ENCODE assay signal across 8 cellular contexts in the genomic region with DNA sequence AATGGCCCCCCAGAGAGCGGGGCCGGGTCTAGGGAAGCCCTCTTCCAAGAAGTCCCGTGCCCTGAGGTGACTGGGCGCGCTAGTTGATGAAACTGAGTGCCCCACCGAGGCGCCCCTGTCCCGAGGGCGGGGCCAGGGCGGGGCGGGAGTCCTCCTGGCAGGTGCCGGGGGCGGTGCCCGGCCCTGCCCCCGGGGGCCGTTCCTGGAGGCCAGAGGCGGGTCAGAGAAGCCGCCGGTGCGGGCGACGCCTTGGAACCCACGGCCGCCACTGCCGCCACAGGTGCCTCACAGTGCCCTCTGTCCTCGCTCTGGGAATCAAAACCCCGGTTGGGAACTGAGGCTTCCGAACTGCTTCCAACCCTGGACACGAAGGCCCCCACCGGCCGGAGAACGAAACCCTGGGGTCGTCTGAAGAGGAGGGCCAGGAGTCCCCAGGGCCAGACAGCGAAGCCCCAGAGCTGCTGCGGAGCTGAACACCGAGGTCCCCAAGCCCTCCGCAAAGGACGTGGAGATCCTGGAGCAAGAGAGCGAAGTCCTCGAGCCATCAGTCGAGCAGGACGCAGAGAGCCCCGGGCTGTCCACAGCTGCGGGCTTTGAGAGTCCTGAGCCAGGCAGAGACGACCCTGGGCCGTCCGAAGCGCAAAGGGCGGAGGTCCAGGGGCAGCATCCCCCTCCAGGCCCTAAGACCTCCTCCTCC. TPM values are rescaled to one million over a fixed set of nuclear protein-coding genes. Genes with fewer than 3 reads are reported as not detected.
DNase-seq lines count a peak whose midpoint lies in the region; ATAC-seq and TF ChIP-seq lines count a peak whose summit lies in the region.

A gene (plus strand): TSS at position 252 of the 697 bp plus-strand sequence. CDS start 524 bp downstream, outside the sequence.

- H3K4me3 ChIP-seq in MM.1S (ENCODE audit: low read length): peak within 1 kb of the TSS; percentile 90
- H3K4me3 ChIP-seq in fibroblast of the aortic adventitia (ENCODE audit: low read depth, low read length): peak within 1 kb of the TSS; percentile 80

- H3K9ac ChIP-seq in MM.1S (ENCODE audit: low read length): peak within 1 kb of the TSS; percentile 79

- H4K20me1 ChIP-seq in MM.1S (ENCODE audit: insufficient read depth, low read length): no peaks in the 10 kb centered on the region

- peak within 1 kb of the TSS; percentile 99 for H2AFZ ChIP-seq in MM.1S (ENCODE audit: low read length)

- peak within 1 kb of the TSS; percentile 69; the same call in 1 of the 2 replicates for H3K27ac ChIP-seq in MM.1S (ENCODE audit: low read length)

- peak; percentile 5 to 18 for DNase-seq in NOMO-1 (lab: John Stamatoyannopoulos, UW; ENCODE audit: unreplicated experiment in 2 of 2)
- DNase-seq in NOMO-1 treated with DMSO at 0.1 percent for 48 hours (lab: John Stamatoyannopoulos, UW; ENCODE audit: unreplicated experiment): no peak
- peak; percentile 67 for DNase-seq in MM.1S
- DNase-seq in activated CD8-positive, alpha-beta memory T cell treated with anti-CD3 and anti-CD28 coated beads, Interleukin-2, amount 50 U/mL, for 48 hours: peak; percentile 78
- peak; percentile 22 for DNase-seq in fibroblast of the aortic adventitia (ENCODE audit: low read depth)
- DNase-seq in omental fat pad (ENCODE audit: low spot score): no peak
- no peak for DNase-seq in activated CD4-positive, CD25-positive, alpha-beta regulatory T cell (lab: John Stamatoyannopoulos, UW)
- DNase-seq in NCI-H524 treated with DMSO at 0.1 percent for 48 hours (lab: John Stamatoyannopoulos, UW): no peak

- peaks cover 22% of the 10 kb centered on the region for H3F3A ChIP-seq in MM.1S (ENCODE audit: insufficient read depth, low read length)

- no peaks in the 10 kb centered on the region for H3K9me2 ChIP-seq in MM.1S (replicated peaks; ENCODE audit: insufficient read depth, low read length)

- no peaks in the 10 kb centered on the region for H3K27me3 ChIP-seq in MM.1S (replicated peaks; ENCODE audit: insufficient read depth, low read length)

- no peaks in the 10 kb centered on the region for H3K36me3 ChIP-seq in MM.1S (replicated peaks; ENCODE audit: insufficient read depth, low read length)

- H3K79me2 ChIP-seq in MM.1S (ENCODE audit: low read length): peaks cover 7% of the 10 kb centered on the region; the same call in 1 of the 2 replicates

- no peaks in the 10 kb centered on the region for H3K9me3 ChIP-seq in MM.1S (replicated peaks; ENCODE audit: insufficient read depth, low read length)

- TF ChIP-seq CTCF in MM.1S (IDR thresholded peaks at IDR 0.05; ENCODE audit: low read length): no peak
- TF ChIP-seq CTCF in fibroblast of the aortic adventitia (IDR thresholded peaks at IDR 0.05; ENCODE audit: insufficient read depth, low read length): peak; percentile 18
- TF ChIP-seq CTCF in omental fat pad (IDR thresholded peaks at IDR 0.05): no peak

- ATAC-seq in omental fat pad (ENCODE audit: low FRiP score): peak; percentile 24

- H3K4me1 ChIP-seq in MM.1S (ENCODE audit: low read length): peaks cover 3% of the 10 kb centered on the region

- H3K4me2 ChIP-seq in MM.1S (ENCODE audit: low read depth, low read length): peak within 1 kb of the TSS; percentile 100

RNA-seq across cellular contexts. Expression of the gene that starts here (rescaled TPM):
- total RNA-seq in fibroblast of the aortic adventitia (ENCODE audit: low replicate concordance): 0.72 TPM in 1 of 2 replicates, not detected in the other
- 1 to 10 TPM in 3 of 4 donors, not detected in 1; 1.6 to 3.0 (median 2.8) TPM for total RNA-seq in omental fat pad

Comparison
In these comparisons a context has a peak if more than half of its experiments do, and no peak if none do; other contexts are left out.
1. DNase-seq: peak in NOMO-1 (2 of 2), MM.1S (single experiment) and activated CD8-positive, alpha-beta memory T cell treated with anti-CD3 and anti-CD28 coated beads, Interleukin-2, amount 50 U/mL, for 48 hours (single experiment); none in NOMO-1 treated with DMSO at 0.1 percent for 48 hours (single experiment), omental fat pad (single experiment), activated CD4-positive, CD25-positive, alpha-beta regulatory T cell (0 of 4) and NCI-H524 treated with DMSO at 0.1 percent for 48 hours (single experiment).
2. Peak in DNase-seq and H3K4me3 ChIP-seq in fibroblast of the aortic adventitia; RNA of the gene not detected or under 1 TPM.